ENCODE assay signal across 8 cellular contexts in the genomic region with DNA sequence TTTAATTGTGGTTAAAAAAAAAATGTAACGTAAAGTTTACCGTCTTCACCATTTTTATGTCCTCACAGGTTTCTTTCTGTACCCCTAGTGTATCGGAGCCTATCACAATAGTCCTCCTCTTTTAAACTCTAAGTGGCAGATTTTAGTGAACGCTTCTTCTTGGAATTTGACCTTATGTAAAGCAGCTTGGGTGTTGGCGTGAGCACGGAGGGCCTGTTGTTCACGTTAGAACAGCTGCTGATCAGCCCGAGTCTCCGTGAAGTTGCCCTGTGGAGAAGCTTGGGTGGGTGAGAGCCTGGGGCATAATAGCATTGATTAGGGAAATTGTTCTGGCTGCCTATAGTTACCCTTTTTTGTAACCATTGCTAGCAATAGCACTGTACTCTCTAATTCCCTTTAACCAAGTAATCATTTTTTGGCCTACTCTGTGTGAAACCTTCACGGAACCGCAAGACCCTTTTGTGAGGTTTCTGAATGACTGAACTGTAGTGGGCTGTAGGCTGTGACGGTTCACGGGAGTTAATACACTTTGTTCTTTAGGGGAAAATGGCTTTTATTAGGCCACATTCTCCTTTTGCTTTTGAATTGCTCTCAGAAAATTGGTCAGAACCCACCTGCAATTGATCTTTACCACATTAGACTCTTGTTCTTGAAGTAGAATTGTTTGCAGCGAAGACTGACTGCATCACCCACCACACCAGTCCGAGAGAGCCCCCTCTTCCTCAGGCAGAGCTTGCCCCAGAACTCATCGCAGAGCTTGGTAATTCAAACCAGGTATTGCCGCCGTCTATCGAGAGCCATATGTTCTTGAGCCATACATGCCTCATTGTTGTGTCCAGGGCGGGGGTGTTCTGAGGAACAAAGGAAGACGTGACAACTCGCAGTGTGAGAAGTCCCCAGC.
DNase-seq lines count a peak whose midpoint lies in the region; ATAC-seq, FAIRE-seq and TF ChIP-seq lines count a peak whose summit lies in the region.

No MANE protein-coding gene starts in this region.

- H3K4me1 Mint-ChIP-seq in IgD-negative memory B cell = peaks cover 18 to 23% (median 20%) of the 10 kb centered on the region in 3 donors

- no peaks in the 10 kb centered on the region for H4K20me1 ChIP-seq in fibroblast of lung (ENCODE audit: control insufficient read depth, extremely low read depth, insufficient read depth, low read length)

- H3K9ac ChIP-seq in fibroblast of lung (ENCODE audit: insufficient read depth, low read length) = no peak overlapping the region

- no peaks in the 10 kb centered on the region for H3K9me3 Mint-ChIP-seq in IgD-negative memory B cell

- H3K27ac ChIP-seq in fibroblast of lung (ENCODE audit: insufficient read depth, low read length) (no peak overlapping the region), lower lobe of right lung (no peak overlapping the region), left lung (no peak overlapping the region)

- peak; percentile 34 for DNase-seq in GM12891 (ENCODE audit: insufficient read length, low spot score)
- DNase-seq in fibroblast of lung (ENCODE audit: low read depth in 2 of 2) = no peak
- no peak for DNase-seq in lower lobe of right lung
- DNase-seq in AG08395 (ENCODE audit: low spot score) = no peak
- DNase-seq in D341Med (ENCODE audit: low spot score) = no peak
- no peak for DNase-seq in left lung

- H3K4me3 ChIP-seq in fibroblast of lung (replicated peaks in 1 of 4; ENCODE audit: control extremely low read depth in 1 of 4, insufficient read depth in 1 of 4, low read depth in 3 of 4, low read length in 4 of 4) (no peak overlapping the region), lower lobe of right lung (no peak overlapping the region), left lung (no peak overlapping the region)

- H3K4me3 Mint-ChIP-seq in IgD-negative memory B cell = peak overlapping the region in 2 of 4 donors; percentile 57 to 82

- H2AFZ ChIP-seq in fibroblast of lung (ENCODE audit: low read length) = no peak overlapping the region

- H3K4me1 ChIP-seq in fibroblast of lung (ENCODE audit: control insufficient read depth, extremely low read depth, insufficient read depth, low read length) (peaks cover 25% of the 10 kb centered on the region), lower lobe of right lung (no peaks in the 10 kb centered on the region), left lung (no peaks in the 10 kb centered on the region)

- no peaks in the 10 kb centered on the region for H3K27me3 Mint-ChIP-seq in IgD-negative memory B cell

- intact Hi-C loops in lower lobe of right lung (cut with DNase I) (no loop called here), left lung (cut with DNase I) (no loop called here)

- ATAC-seq in GM21515 (IDR thresholded peaks at IDR 0.05; ENCODE audit: unreplicated experiment) (peak; percentile 75), lower lobe of right lung (no peak), left lung (no peak)

- no peak for TF ChIP-seq POLR2A in GM12891 (IDR thresholded peaks at IDR 0.05; ENCODE audit: low read depth, low read length)

- peaks cover 53% of the 10 kb centered on the region for H3K79me2 ChIP-seq in fibroblast of lung (ENCODE audit: control insufficient read depth, insufficient read depth, low read length)

- H3K9me3 ChIP-seq in fibroblast of lung (ENCODE audit: control insufficient read depth, insufficient read depth, low read depth, low read length) = no peaks in the 10 kb centered on the region
- no peaks in the 10 kb centered on the region for H3K9me3 ChIP-seq in lower lobe of right lung
- H3K9me3 ChIP-seq in left lung = no peaks in the 10 kb centered on the region

- peak; percentile 70 for FAIRE-seq in GM12891 (lab: Jason Lieb, UNC)

- H3K4me2 ChIP-seq in fibroblast of lung (ENCODE audit: extremely low read depth, insufficient read depth, low read length) = peak overlapping the region; percentile 3

- H3K36me3 ChIP-seq in fibroblast of lung (ENCODE audit: control insufficient read depth, insufficient read depth, low read length) (peaks cover 37% of the 10 kb centered on the region), lower lobe of right lung (peaks cover 94% of the 10 kb centered on the region), left lung (peaks cover 0 to 91% of the 10 kb centered on the region in 2 donors)

- peaks cover 13% of the 10 kb centered on the region for H3K36me3 Mint-ChIP-seq in IgD-negative memory B cell

- H3K27ac Mint-ChIP-seq in IgD-negative memory B cell = peak overlapping the region; percentile 2 to 86 (median 65)

- no peak for TF ChIP-seq CTCF in fibroblast of lung (conservative IDR thresholded peaks at IDR 0.05 in 1 of 2, IDR thresholded peaks at IDR 0.05 in 1 of 2; ENCODE audit: low read depth in 1 of 2, low read length in 2 of 2)
- TF ChIP-seq CTCF in lower lobe of right lung (IDR thresholded peaks at IDR 0.05) = no peak
- no peak for TF ChIP-seq CTCF in left lung (IDR thresholded peaks at IDR 0.05)

- H3K27me3 ChIP-seq in fibroblast of lung (ENCODE audit: control insufficient read depth, insufficient read depth, low read length) (no peaks in the 10 kb centered on the region), lower lobe of right lung (ENCODE audit: low read depth) (no peaks in the 10 kb centered on the region), left lung (no peaks in the 10 kb centered on the region)

TF ChIP-seq in GM12891, 5 proteins besides CTCF, POLR2A, EP300 and RAD21:
- no peak for TF ChIP-seq SPI1 (IDR thresholded peaks at IDR 0.05; ENCODE audit: low read depth, low read length)
- no peak; the same call in 1 of the 2 replicates for TF ChIP-seq POLR2AphosphoS5 (IDR thresholded peaks at IDR 0.05; ENCODE audit: low read depth, low read length)
- no peak for TF ChIP-seq TAF1 (IDR thresholded peaks at IDR 0.05; ENCODE audit: low read depth, low read length)
- no peak for TF ChIP-seq POU2F2 (IDR thresholded peaks at IDR 0.05; ENCODE audit: low read depth, low read length)
- no peak for TF ChIP-seq PAX5 (IDR thresholded peaks at IDR 0.05; ENCODE audit: insufficient read depth, low read length, severe bottlenecking)
TF ChIP-seq in GM12891: peak in this region for 0.
